ENCODE assay signal across 8 cellular contexts in the genomic region with DNA sequence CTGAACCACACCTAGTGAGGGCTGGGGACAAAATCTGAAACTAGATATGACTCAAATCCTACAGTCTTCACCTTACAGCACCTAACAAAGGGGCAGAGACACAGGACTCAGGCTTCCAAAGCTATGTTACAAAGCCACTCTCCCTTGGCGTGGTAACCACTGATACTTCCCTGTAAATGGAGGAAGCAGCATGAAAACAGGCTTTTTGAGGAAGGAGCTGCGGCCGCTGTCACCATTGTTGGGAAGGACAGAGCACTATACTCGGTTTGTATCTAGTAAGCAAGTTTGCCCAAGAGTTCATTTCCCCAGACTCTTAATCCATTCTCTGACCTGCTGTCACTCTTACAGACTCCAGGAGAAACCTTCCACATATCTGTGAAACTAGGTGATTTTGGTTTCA.
"Had no signal": no experiment of that assay in that cellular context is flagged by ENCODE, and none has a peak within 500 bp of the region (broad histone marks: within the 10 kb centered on the region; RNA-seq: fewer than 3 reads in every experiment).

No MANE protein-coding gene starts in this region.

- H3K27me3 ChIP-seq: foreskin keratinocyte, heart left ventricle, ovary, tibial artery had no signal

- H3K27ac ChIP-seq: foreskin keratinocyte, ovary, skin epidermis, tibial artery had no signal

- DNase-seq: activated CD4-positive, alpha-beta T cell treated with anti-CD3 and anti-CD28 coated beads, Interleukin-2, amount 50 U/mL, for 48 hours; activated CD4-positive, CD25-positive, alpha-beta regulatory T cell treated with anti-CD3 and anti-CD28 coated beads, Interleukin-2, amount 50 U/mL, for 72 hours; activated T-cell treated with anti-CD3 and anti-CD28 coated beads, Interleukin-2, amount 50 U/mL, for 4 hours had no signal

- H3K4me3 ChIP-seq: heart left ventricle, ovary, skin epidermis, tibial artery had no signal

- H3K4me1 ChIP-seq: foreskin keratinocyte had no signal

- H3K36me3 ChIP-seq: heart left ventricle, ovary, tibial artery had no signal

- H3K9me3 ChIP-seq: heart left ventricle, ovary, tibial artery had no signal
